Comparison of ENCODE assay signal across 8 cellular contexts in genomic region chr20:45933231-45934045, GRCh38. TPM values are rescaled to one million over a fixed set of nuclear protein-coding genes. Genes with fewer than 3 reads are reported as not detected.
DNase-seq lines count a peak whose midpoint lies in the region; ATAC-seq and TF ChIP-seq lines count a peak whose summit lies in the region.

No MANE protein-coding gene starts in this region.

- H3K4me3 ChIP-seq in SU-DHL-6 (ENCODE audit: insufficient read depth, low read length, poor library complexity, severe bottlenecking), result peak overlapping the region; percentile 97
- H3K4me3 ChIP-seq in vagina, result peak overlapping the region; percentile 74 to 94

- H2AFZ ChIP-seq in SU-DHL-6 (ENCODE audit: low read depth, low read length, severe bottlenecking), result peak overlapping the region; percentile 49

- H3K36me3 ChIP-seq in SU-DHL-6 (ENCODE audit: low read length) (peaks cover 8% of the 10 kb centered on the region), vagina (peaks cover 0 to 13% of the 10 kb centered on the region in 2 donors)

- TF ChIP-seq POLR2A in vagina (IDR thresholded peaks at IDR 0.05), result no peak

- H3K27ac ChIP-seq in 22Rv1 (peak overlapping the region; percentile 98), SU-DHL-6 (ENCODE audit: low read depth, low read length) (peak overlapping the region; percentile 89), vagina (peak overlapping the region; percentile 100)

- H3K9me2 ChIP-seq in SU-DHL-6 (replicated peaks; ENCODE audit: insufficient read depth, low read length), result no peaks in the 10 kb centered on the region

- H3K27me3 ChIP-seq in SU-DHL-6 (ENCODE audit: low read length) (no peaks in the 10 kb centered on the region), vagina (no peaks in the 10 kb centered on the region)

- peak overlapping the region; percentile 83 for H3K4me2 ChIP-seq in SU-DHL-6 (ENCODE audit: low read depth, low read length, poor library complexity, severe bottlenecking)

- intact Hi-C loops in left cardiac atrium (cut with DNase I) (no loop called here), vagina (cut with DNase I) (loop anchor here (2.0 kb wide), 1 partner anchor 43 kb away; the partner anchor contains the start of genes CTSA and NEURL2)

- peaks cover 27% of the 10 kb centered on the region for H3K79me2 ChIP-seq in SU-DHL-6 (ENCODE audit: insufficient read depth, low read length)

- DNase-seq in NCI-H1417 (lab: John Stamatoyannopoulos, UW) (peak; percentile 85 to 98 (median 89)), amygdala (lab: John Stamatoyannopoulos, UW) (peak in 52 of 56 donors; percentile 12 to 81 (median 61)), left cardiac atrium (peak; percentile 78), pons (ENCODE audit: low spot score) (peak; percentile 71), vagina (ENCODE audit: extremely low spot score in 2 of 2) (no peak)

- peaks cover 30% of the 10 kb centered on the region for H3K4me1 ChIP-seq in vagina

- peak; percentile 28 for ATAC-seq in GM18861 (IDR thresholded peaks at IDR 0.05; ENCODE audit: unreplicated experiment)
- ATAC-seq in left cardiac atrium, result peak; percentile 25 to 51

- H3K9ac ChIP-seq in SU-DHL-6 (ENCODE audit: low read length), result peak overlapping the region; percentile 99

- H4K20me1 ChIP-seq in SU-DHL-6 (ENCODE audit: low read depth, low read length), result no peaks in the 10 kb centered on the region

- no peaks in the 10 kb centered on the region for H3K9me3 ChIP-seq in SU-DHL-6 (ENCODE audit: insufficient read depth, low read length)
- H3K9me3 ChIP-seq in vagina, result no peaks in the 10 kb centered on the region

- 0 out of 2 replicates have a peak, but pooled peaks have one; percentile 5 for TF ChIP-seq CTCF in 22Rv1 (IDR thresholded peaks at IDR 0.05)
- TF ChIP-seq CTCF in SU-DHL-6 (IDR thresholded peaks at IDR 0.05; ENCODE audit: insufficient read depth, low read length, poor library complexity, severe bottlenecking), result peak; percentile 36
- peak in 1 of 3 experiments; percentile 27 for TF ChIP-seq CTCF in vagina (IDR thresholded peaks at IDR 0.05)

- H3F3A ChIP-seq in SU-DHL-6 (ENCODE audit: insufficient read depth), result no peaks in the 10 kb centered on the region

RNA-seq across cellular contexts. Expression of gene PCIF1, which starts 1.0 kb away (rescaled TPM):
- total RNA-seq in left cardiac atrium (10 to 100 TPM; 23.1 to 27.6 TPM), vagina (36.6 TPM)

RNA-seq across cellular contexts. Expression of gene PLTP, which starts 21.5 kb away (rescaled TPM):
- 100 to 1,000 TPM in 1 of 2 donors, 10 to 100 TPM in 1; 86.4 to 397 TPM for total RNA-seq in left cardiac atrium
- total RNA-seq in vagina, result 292 TPM

RNA-seq across cellular contexts. Expression of gene ZNF335, which starts 38.6 kb away (rescaled TPM):
- 1 to 10 TPM; 9.1 to 9.8 TPM for total RNA-seq in left cardiac atrium
- total RNA-seq in vagina, result 24.1 TPM

RNA-seq across cellular contexts. Expression of gene CTSA, which starts 42.3 kb away (rescaled TPM):
- total RNA-seq in left cardiac atrium (100 to 1,000 TPM; 107 to 108 TPM), vagina (114 TPM)

RNA-seq across cellular contexts. Expression of gene NEURL2, which starts 42.4 kb away (rescaled TPM):
- total RNA-seq in left cardiac atrium, result 10 to 100 TPM in 1 of 2 donors, 1 to 10 TPM in 1; 6.0 to 11.1 TPM
- 15.2 TPM for total RNA-seq in vagina

Comparison
In these comparisons a context has a peak if more than half of its experiments do, and no peak if none do; other contexts are left out.
1. DNase-seq: peak in NCI-H1417 (3 of 3), amygdala (52 of 56), left cardiac atrium (single experiment) and pons (single experiment); none in vagina (0 of 2).
2. Peak in every context shown above with its lines, with median percentiles within 50 percentile points of each other: H3K27ac ChIP-seq.